Comparison of ENCODE assay signal across 1 cellular context in genomic region chr10:119725550-119726290, GRCh38.
TF ChIP-seq lines count a peak whose summit lies in the region.

Gene INPP5F (plus strand): TSS chr10:119726050. CDS start chr10:119726263, 213 bp downstream.

TF ChIP-seq in HEK293, 187 proteins besides CTCF, POLR2A, EP300 and RAD21 (continued from another document and continues in another):
- TF ChIP-seq REST (tag by site-specific recombination; IDR thresholded peaks at IDR 0.05) (no peak), OSR2 (tag by site-specific recombination; IDR thresholded peaks at IDR 0.05) (peak; percentile 63), ZNF707 (tag by site-specific recombination; IDR thresholded peaks at IDR 0.05) (no peak), KLF7 (tag by site-specific recombination; IDR thresholded peaks at IDR 0.05; ENCODE audit: borderline replicate concordance) (no peak), ZNF266 (tag by site-specific recombination; IDR thresholded peaks at IDR 0.05; ENCODE audit: low read depth) (no peak), HOXA7 (CRISPR knock-in tag; IDR thresholded peaks at IDR 0.05; ENCODE audit: borderline replicate concordance) (no peak), ZNF423 (tag by site-specific recombination; IDR thresholded peaks at IDR 0.05) (no peak), ZNF18 (tag by site-specific recombination; IDR thresholded peaks at IDR 0.05) (no peak), ZNF704 (tag by site-specific recombination; IDR thresholded peaks at IDR 0.05) (no peak), ZNF670 (tag by site-specific recombination; IDR thresholded peaks at IDR 0.05; ENCODE audit: low read depth) (no peak), ZNF416 (tag by site-specific recombination; IDR thresholded peaks at IDR 0.05) (no peak), KLF9 (tag by site-specific recombination; IDR thresholded peaks at IDR 0.05; ENCODE audit: low read depth) (peak; percentile 77), AEBP2 (tag by site-specific recombination; IDR thresholded peaks at IDR 0.05; ENCODE audit: borderline replicate concordance) (no peak), REPIN1 (tag by site-specific recombination; IDR thresholded peaks at IDR 0.05; ENCODE audit: low read depth) (no peak), ZNF37A (tag by site-specific recombination; IDR thresholded peaks at IDR 0.05) (0 out of 2 replicates have a peak, but pooled peaks have one; percentile 17), ZNF169 (tag by site-specific recombination; IDR thresholded peaks at IDR 0.05) (no peak), SP7 (tag by site-specific recombination; IDR thresholded peaks at IDR 0.05) (peak; percentile 79), GLIS2 (tag by site-specific recombination; IDR thresholded peaks at IDR 0.05) (peak; percentile 99), ZNF302 (tag by site-specific recombination; IDR thresholded peaks at IDR 0.05; ENCODE audit: low read depth) (no peak), SP2 (tag by site-specific recombination; IDR thresholded peaks at IDR 0.05) (peak; percentile 98), ZBTB20 (tag by site-specific recombination; IDR thresholded peaks at IDR 0.05) (peak; percentile 68; the same call in 1 of the 2 replicates), ZSCAN16 (tag by site-specific recombination; IDR thresholded peaks at IDR 0.05) (peak; percentile 53; the same call in 1 of the 2 replicates), ZBTB17 (tag by site-specific recombination; IDR thresholded peaks at IDR 0.05) (peak; percentile 77), ZNF830 (tag by site-specific recombination; IDR thresholded peaks at IDR 0.05; ENCODE audit: low read depth) (no peak), ZNF248 (tag by site-specific recombination; IDR thresholded peaks at IDR 0.05) (no peak), ZXDB (tag by site-specific recombination; IDR thresholded peaks at IDR 0.05) (peak; percentile 77; the same call in 1 of the 2 replicates), ZNF341 (tag by site-specific recombination; IDR thresholded peaks at IDR 0.05; ENCODE audit: low read depth) (peak; percentile 96), ZNF558 (tag by site-specific recombination; IDR thresholded peaks at IDR 0.05) (no peak), ZNF404 (tag by site-specific recombination; IDR thresholded peaks at IDR 0.05) (no peak), ZNF777 (tag by site-specific recombination; IDR thresholded peaks at IDR 0.05; ENCODE audit: borderline replicate concordance) (peak; percentile 63; the same call in 1 of the 2 replicates), ZNF510 (tag by site-specific recombination; IDR thresholded peaks at IDR 0.05; ENCODE audit: insufficient replicate concordance) (no peak), KLF1 (tag by site-specific recombination; IDR thresholded peaks at IDR 0.05) (peak; percentile 69; the same call in 1 of the 2 replicates), ZBTB21 (tag by site-specific recombination; IDR thresholded peaks at IDR 0.05) (no peak), ZNF791 (tag by site-specific recombination; IDR thresholded peaks at IDR 0.05) (no peak), MEIS1 (CRISPR knock-in tag; IDR thresholded peaks at IDR 0.05; ENCODE audit: borderline replicate concordance) (no peak), SCRT2 (tag by site-specific recombination; IDR thresholded peaks at IDR 0.05) (no peak), ZNF76 (tag by site-specific recombination; IDR thresholded peaks at IDR 0.05; ENCODE audit: borderline replicate concordance, low read depth) (peak; percentile 39; the same call in 1 of the 2 replicates), ZNF138 (tag by site-specific recombination; IDR thresholded peaks at IDR 0.05; ENCODE audit: borderline replicate concordance) (no peak)
- TF ChIP-seq, protein P1, sequence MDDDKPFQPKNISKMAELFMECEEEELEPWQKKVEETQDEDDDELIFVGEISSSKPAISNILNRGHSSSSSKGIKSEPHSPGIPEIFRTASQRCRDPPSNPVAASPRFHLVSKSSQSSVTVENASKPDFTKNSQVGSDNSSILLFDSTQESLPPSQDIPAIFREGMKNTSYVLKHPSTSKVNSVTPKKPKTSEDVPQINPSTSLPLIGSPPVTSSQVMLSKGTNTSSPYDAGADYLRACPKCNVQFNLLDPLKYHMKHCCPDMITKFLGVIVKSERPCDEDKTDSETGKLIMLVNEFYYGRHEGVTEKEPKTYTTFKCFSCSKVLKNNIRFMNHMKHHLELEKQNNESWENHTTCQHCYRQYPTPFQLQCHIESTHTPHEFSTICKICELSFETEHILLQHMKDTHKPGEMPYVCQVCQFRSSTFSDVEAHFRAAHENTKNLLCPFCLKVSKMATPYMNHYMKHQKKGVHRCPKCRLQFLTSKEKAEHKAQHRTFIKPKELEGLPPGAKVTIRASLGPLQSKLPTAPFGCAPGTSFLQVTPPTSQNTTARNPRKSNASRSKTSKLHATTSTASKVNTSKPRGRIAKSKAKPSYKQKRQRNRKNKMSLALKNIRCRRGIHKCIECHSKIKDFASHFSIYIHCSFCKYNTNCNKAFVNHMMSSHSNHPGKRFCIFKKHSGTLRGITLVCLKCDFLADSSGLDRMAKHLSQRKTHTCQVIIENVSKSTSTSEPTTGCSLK (tag by site-specific recombination; IDR thresholded peaks at IDR 0.05), result no peak
- TF ChIP-seq, protein P2, sequence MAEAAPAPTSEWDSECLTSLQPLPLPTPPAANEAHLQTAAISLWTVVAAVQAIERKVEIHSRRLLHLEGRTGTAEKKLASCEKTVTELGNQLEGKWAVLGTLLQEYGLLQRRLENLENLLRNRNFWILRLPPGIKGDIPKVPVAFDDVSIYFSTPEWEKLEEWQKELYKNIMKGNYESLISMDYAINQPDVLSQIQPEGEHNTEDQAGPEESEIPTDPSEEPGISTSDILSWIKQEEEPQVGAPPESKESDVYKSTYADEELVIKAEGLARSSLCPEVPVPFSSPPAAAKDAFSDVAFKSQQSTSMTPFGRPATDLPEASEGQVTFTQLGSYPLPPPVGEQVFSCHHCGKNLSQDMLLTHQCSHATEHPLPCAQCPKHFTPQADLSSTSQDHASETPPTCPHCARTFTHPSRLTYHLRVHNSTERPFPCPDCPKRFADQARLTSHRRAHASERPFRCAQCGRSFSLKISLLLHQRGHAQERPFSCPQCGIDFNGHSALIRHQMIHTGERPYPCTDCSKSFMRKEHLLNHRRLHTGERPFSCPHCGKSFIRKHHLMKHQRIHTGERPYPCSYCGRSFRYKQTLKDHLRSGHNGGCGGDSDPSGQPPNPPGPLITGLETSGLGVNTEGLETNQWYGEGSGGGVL (tag by site-specific recombination; IDR thresholded peaks at IDR 0.05), result no peak; the same call in 1 of the 2 replicates
- TF ChIP-seq, protein P3, sequence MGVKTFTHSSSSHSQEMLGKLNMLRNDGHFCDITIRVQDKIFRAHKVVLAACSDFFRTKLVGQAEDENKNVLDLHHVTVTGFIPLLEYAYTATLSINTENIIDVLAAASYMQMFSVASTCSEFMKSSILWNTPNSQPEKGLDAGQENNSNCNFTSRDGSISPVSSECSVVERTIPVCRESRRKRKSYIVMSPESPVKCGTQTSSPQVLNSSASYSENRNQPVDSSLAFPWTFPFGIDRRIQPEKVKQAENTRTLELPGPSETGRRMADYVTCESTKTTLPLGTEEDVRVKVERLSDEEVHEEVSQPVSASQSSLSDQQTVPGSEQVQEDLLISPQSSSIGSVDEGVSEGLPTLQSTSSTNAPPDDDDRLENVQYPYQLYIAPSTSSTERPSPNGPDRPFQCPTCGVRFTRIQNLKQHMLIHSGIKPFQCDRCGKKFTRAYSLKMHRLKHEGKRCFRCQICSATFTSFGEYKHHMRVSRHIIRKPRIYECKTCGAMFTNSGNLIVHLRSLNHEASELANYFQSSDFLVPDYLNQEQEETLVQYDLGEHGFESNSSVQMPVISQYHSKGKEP (tag by site-specific recombination; IDR thresholded peaks at IDR 0.05), result peak; percentile 64
- TF ChIP-seq, protein P4, sequence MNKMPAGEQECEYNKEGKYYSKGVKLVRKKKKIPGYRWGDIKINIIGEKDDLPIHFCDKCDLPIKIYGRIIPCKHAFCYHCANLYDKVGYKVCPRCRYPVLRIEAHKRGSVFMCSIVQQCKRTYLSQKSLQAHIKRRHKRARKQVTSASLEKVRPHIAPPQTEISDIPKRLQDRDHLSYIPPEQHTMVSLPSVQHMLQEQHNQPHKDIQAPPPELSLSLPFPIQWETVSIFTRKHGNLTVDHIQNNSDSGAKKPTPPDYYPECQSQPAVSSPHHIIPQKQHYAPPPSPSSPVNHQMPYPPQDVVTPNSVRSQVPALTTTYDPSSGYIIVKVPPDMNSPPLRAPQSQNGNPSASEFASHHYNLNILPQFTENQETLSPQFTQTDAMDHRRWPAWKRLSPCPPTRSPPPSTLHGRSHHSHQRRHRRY (tag by site-specific recombination; IDR thresholded peaks at IDR 0.05), result no peak
- TF ChIP-seq, protein P5, sequence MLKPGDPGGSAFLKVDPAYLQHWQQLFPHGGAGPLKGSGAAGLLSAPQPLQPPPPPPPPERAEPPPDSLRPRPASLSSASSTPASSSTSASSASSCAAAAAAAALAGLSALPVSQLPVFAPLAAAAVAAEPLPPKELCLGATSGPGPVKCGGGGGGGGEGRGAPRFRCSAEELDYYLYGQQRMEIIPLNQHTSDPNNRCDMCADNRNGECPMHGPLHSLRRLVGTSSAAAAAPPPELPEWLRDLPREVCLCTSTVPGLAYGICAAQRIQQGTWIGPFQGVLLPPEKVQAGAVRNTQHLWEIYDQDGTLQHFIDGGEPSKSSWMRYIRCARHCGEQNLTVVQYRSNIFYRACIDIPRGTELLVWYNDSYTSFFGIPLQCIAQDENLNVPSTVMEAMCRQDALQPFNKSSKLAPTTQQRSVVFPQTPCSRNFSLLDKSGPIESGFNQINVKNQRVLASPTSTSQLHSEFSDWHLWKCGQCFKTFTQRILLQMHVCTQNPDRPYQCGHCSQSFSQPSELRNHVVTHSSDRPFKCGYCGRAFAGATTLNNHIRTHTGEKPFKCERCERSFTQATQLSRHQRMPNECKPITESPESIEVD (tag by site-specific recombination; IDR thresholded peaks at IDR 0.05), result no peak
- TF ChIP-seq, protein P6, sequence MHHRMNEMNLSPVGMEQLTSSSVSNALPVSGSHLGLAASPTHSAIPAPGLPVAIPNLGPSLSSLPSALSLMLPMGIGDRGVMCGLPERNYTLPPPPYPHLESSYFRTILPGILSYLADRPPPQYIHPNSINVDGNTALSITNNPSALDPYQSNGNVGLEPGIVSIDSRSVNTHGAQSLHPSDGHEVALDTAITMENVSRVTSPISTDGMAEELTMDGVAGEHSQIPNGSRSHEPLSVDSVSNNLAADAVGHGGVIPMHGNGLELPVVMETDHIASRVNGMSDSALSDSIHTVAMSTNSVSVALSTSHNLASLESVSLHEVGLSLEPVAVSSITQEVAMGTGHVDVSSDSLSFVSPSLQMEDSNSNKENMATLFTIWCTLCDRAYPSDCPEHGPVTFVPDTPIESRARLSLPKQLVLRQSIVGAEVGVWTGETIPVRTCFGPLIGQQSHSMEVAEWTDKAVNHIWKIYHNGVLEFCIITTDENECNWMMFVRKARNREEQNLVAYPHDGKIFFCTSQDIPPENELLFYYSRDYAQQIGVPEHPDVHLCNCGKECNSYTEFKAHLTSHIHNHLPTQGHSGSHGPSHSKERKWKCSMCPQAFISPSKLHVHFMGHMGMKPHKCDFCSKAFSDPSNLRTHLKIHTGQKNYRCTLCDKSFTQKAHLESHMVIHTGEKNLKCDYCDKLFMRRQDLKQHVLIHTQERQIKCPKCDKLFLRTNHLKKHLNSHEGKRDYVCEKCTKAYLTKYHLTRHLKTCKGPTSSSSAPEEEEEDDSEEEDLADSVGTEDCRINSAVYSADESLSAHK (tag by site-specific recombination; IDR thresholded peaks at IDR 0.05), result no peak
